Comparison of ENCODE assay signal across 28 cellular contexts in the genomic region with DNA sequence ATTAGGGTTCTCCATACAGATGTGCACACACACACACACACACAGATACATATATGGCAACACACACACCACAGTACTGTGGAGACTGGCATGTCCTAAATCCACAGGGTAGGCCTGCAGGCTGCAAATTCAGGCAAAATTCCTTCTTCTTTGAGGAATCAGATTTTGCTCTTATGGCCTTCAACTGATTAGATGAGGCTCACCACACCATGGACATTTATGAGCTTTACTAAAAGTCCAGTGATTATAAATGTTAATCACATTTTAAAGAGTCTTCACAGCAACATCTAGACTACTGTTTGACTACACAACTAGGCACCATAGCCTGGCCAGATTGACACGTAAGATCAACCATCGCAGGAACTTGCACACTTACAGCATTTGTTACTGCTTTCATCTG.
"Had no signal": no experiment of that assay in that cellular context is flagged by ENCODE, and none has a peak within 500 bp of the region (broad histone marks: within the 10 kb centered on the region; RNA-seq: fewer than 3 reads in every experiment).

No MANE protein-coding gene starts in this region.

- DNase-seq: colonic mucosa; cortex of kidney; dermis blood vessel endothelial cell; dorsolateral prefrontal cortex; effector CD4-positive, alpha-beta T cell; effector CD8-positive, alpha-beta T cell; effector memory CD4-positive, alpha-beta T cell; effector memory CD8-positive, alpha-beta T cell; endodermal cell; erythroblast; esophagus squamous epithelium; foreskin fibroblast; foreskin keratinocyte; foreskin melanocyte; gastrocnemius medialis; glutamatergic neuron; head of caudate nucleus; heart left ventricle; heart right ventricle had no signal

- FAIRE-seq: colon, endometrium, endothelial cell of umbilical vein, frontal cortex had no signal

- H3K9me3 ChIP-seq: colonic mucosa, esophagus muscularis mucosa, gastrocnemius medialis, gastroesophageal sphincter had no signal

- H3K4me1 ChIP-seq: colonic mucosa, esophagus squamous epithelium, foreskin keratinocyte, gastrocnemius medialis, gastroesophageal sphincter, heart left ventricle, heart right ventricle had no signal

- H3K4me3 ChIP-seq: colonic mucosa, coronary artery, dorsolateral prefrontal cortex, esophagus muscularis mucosa, esophagus squamous epithelium, gastrocnemius medialis, gastroesophageal sphincter, heart left ventricle, heart right ventricle had no signal

- ATAC-seq: effector memory CD8-positive, alpha-beta T cell; esophagus mucosa; foreskin keratinocyte; gastrocnemius medialis; gastroesophageal sphincter; heart left ventricle; heart right ventricle had no signal

- H3K27me3 ChIP-seq: colonic mucosa, dorsolateral prefrontal cortex, esophagus muscularis mucosa, esophagus squamous epithelium, foreskin keratinocyte, gastrocnemius medialis, gastroesophageal sphincter, heart left ventricle, heart right ventricle had no signal

- H3K36me3 ChIP-seq: colonic mucosa, esophagus muscularis mucosa, esophagus squamous epithelium, gastrocnemius medialis, gastroesophageal sphincter, heart left ventricle, heart right ventricle had no signal

- H3K27ac ChIP-seq: colonic mucosa, coronary artery, dorsolateral prefrontal cortex, epithelial cell of prostate, esophagus muscularis mucosa, esophagus squamous epithelium, foreskin keratinocyte, gastrocnemius medialis, gastroesophageal sphincter, heart left ventricle, heart right ventricle had no signal
